1 cellular context compared by ENCODE assay signal in genomic region chr22:17978027-17978426, GRCh38.
TF ChIP-seq lines count a peak whose summit lies in the region.

No MANE protein-coding gene starts in this region.

TF ChIP-seq in H1, 55 proteins besides CTCF, POLR2A, EP300 and RAD21:
- TF ChIP-seq KDM1A (IDR thresholded peaks at IDR 0.05; ENCODE audit: borderline replicate concordance, low read length) (0 out of 2 replicates have a peak, but pooled peaks have one; percentile 24), KDM5A (IDR thresholded peaks at IDR 0.05; ENCODE audit: low read length) (no peak)
